In the genomic region with DNA sequence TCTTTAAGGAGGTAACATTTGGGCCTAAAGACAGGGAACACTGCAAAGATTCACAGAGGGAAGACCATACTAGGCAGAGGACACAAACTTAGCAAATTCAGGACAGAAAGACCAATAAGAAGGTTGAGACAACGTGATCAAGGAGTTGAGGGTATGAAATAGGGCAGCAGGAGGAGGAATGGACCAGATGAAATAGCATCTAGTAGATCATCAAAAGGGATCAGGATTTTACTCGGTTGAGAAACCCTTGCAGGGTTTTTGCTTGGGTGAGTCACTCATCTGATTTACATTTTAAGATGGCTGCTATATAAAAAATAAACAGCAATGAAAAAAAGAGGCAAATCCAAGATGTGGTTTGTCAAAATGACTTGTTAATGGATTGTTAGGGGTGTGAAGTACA, we compare ENCODE assay signal across 9 cellular contexts. TPM values are rescaled to one million over a fixed set of nuclear protein-coding genes. Genes with fewer than 3 reads are reported as not detected.
A peak's percentile ranks its signal among the peaks of the same experiment; 100 is the strongest.
DNase-seq lines count a peak whose midpoint lies in the region; ATAC-seq and TF ChIP-seq lines count a peak whose summit lies in the region.
"Had no signal": no experiment of that assay in that cellular context is flagged by ENCODE, and none has a peak within 500 bp of the region (broad histone marks: within the 10 kb centered on the region; RNA-seq: fewer than 3 reads in every experiment).

No MANE protein-coding gene starts in this region.

- peak overlapping the region; percentile 55 for H3K4me3 Mint-ChIP-seq in Calu3 (ENCODE audit: low read depth, unreplicated experiment)
- H3K4me3 Mint-ChIP-seq in MCF 10A (ENCODE audit: unreplicated experiment): peak overlapping the region; percentile 54
- H3K4me3 Mint-ChIP-seq in neural crest cell: peak overlapping the region; percentile 69

- H3K9ac ChIP-seq in Loucy (ENCODE audit: low read depth, low read length, poor library complexity, severe bottlenecking): peak overlapping the region; percentile 30

- H3K79me2 ChIP-seq in Loucy (ENCODE audit: insufficient read depth, low read length): peaks cover 95% of the 10 kb centered on the region

- POLR2A ChIA-PET in MCF 10A (lab: Yijun Ruan, JAX): interaction anchor here (1.0 kb wide), 2 partner anchors 34 to 787 kb away, joined by 3 read pairs; no protein-coding TSS in a partner anchor
- POLR2A ChIA-PET in GM10248 (lab: Yijun Ruan, JAX): no interaction called here

- H3K4me1 ChIP-seq in Loucy (ENCODE audit: insufficient read depth, low read length, poor library complexity, severe bottlenecking) (peaks cover 48% of the 10 kb centered on the region), suprapubic skin (peaks cover 86% of the 10 kb centered on the region)

- H3K4me1 Mint-ChIP-seq in Calu3 (ENCODE audit: low read depth, unreplicated experiment) (peaks cover 13% of the 10 kb centered on the region), MCF 10A (ENCODE audit: insufficient read depth, unreplicated experiment) (peaks cover 55% of the 10 kb centered on the region), neural crest cell (peaks cover 62% of the 10 kb centered on the region)

- TF ChIP-seq EP300 in suprapubic skin (IDR thresholded peaks at IDR 0.05): no peak

- TF ChIP-seq CTCF in Calu3 (IDR thresholded peaks at IDR 0.05; ENCODE audit: unreplicated experiment): no peak
- TF ChIP-seq CTCF in Loucy (conservative IDR thresholded peaks at IDR 0.05; ENCODE audit: low read length): no peak
- no peak for TF ChIP-seq CTCF in MCF 10A (IDR thresholded peaks at IDR 0.05; ENCODE audit: unreplicated experiment)
- TF ChIP-seq CTCF in neural crest cell (conservative IDR thresholded peaks at IDR 0.05): no peak
- TF ChIP-seq CTCF in GM10248 (IDR thresholded peaks at IDR 0.05; ENCODE audit: control extremely low read depth, extremely low read depth, low read depth, missing control alignments): no peak
- TF ChIP-seq CTCF in suprapubic skin (IDR thresholded peaks at IDR 0.05): no peak

- intact Hi-C loops in Calu3 (cut with micrococcal nuclease; ENCODE audit: unreplicated experiment): no loop called here
- intact Hi-C loops in MCF 10A (cut with micrococcal nuclease): loop anchor here (10.0 kb wide), 1 partner anchor 510 kb away; the partner anchor contains the start of gene MAP3K5

- peak overlapping the region; percentile 89 for H3K4me2 ChIP-seq in Loucy (ENCODE audit: low read depth, low read length, poor library complexity, severe bottlenecking)

- H3K27ac Mint-ChIP-seq in Calu3 (ENCODE audit: unreplicated experiment) (peak overlapping the region; percentile 40), MCF 10A (ENCODE audit: low read depth, unreplicated experiment) (peak overlapping the region; percentile 1), neural crest cell (ENCODE audit: unreplicated experiment) (no peak overlapping the region)

- H3K9me2 ChIP-seq in Loucy (replicated peaks; ENCODE audit: low read depth, low read length): no peaks in the 10 kb centered on the region

- H4K20me1 ChIP-seq in Loucy (ENCODE audit: insufficient read depth, low read length, poor library complexity, severe bottlenecking): peaks cover 92% of the 10 kb centered on the region

- 12% methylated on average over 2 of the region's 2 CpGs for WGBS in suprapubic skin

- BruUV-seq in Calu3 (replicated peaks; lab: Mats Ljungman, UMichigan): no TSS peak
- no TSS peak for BruUV-seq in MCF 10A (replicated peaks; lab: Mats Ljungman, UMichigan)

- no peak overlapping the region for H2AFZ ChIP-seq in Loucy (ENCODE audit: low read length)

- H3K36me3 ChIP-seq in Loucy (ENCODE audit: insufficient read depth, low read length): peaks cover 25% of the 10 kb centered on the region
- H3K36me3 ChIP-seq in suprapubic skin: peaks cover 12% of the 10 kb centered on the region

- no peak for ATAC-seq in HG02870 (IDR thresholded peaks at IDR 0.05; ENCODE audit: unreplicated experiment)
- ATAC-seq: esophagus mucosa had no signal

- H3K27ac ChIP-seq in suprapubic skin: no peak overlapping the region

- 0 out of 2 replicates have a peak, but pooled peaks cover under 1% of the 10 kb centered on the region for H3F3A ChIP-seq in Loucy (ENCODE audit: low read depth)

- H3K27me3 ChIP-seq in Loucy (ENCODE audit: insufficient read depth, low read length, poor library complexity, severe bottlenecking) (no peaks in the 10 kb centered on the region), suprapubic skin (no peaks in the 10 kb centered on the region)

- H3K9me3 ChIP-seq in Loucy (ENCODE audit: insufficient read depth, low read depth, low read length): no peaks in the 10 kb centered on the region
- H3K9me3 ChIP-seq in suprapubic skin: no peaks in the 10 kb centered on the region

- no peak for DNase-seq in Calu3
- DNase-seq in MCF 10A (ENCODE audit: unreplicated experiment): peak; percentile 57
- DNase-seq in neural crest cell (ENCODE audit: low read depth, low spot score): no peak
- DNase-seq in stimulated activated CD4-positive, alpha-beta T cell treated with anti-CD3 and anti-CD28 coated beads, Interleukin-1b, Interleukin-23, amount 100 ng/mL, for 48 hours: no peak
- no peak for DNase-seq in GM10248 (ENCODE audit: extremely low spot score)
- no peak for DNase-seq in suprapubic skin (ENCODE audit: low spot score in 2 of 2)

- H3K36me3 Mint-ChIP-seq in Calu3 (ENCODE audit: insufficient read depth, unreplicated experiment): peaks cover 59% of the 10 kb centered on the region
- peaks cover 42% of the 10 kb centered on the region for H3K36me3 Mint-ChIP-seq in MCF 10A (ENCODE audit: insufficient read depth, unreplicated experiment)
- peaks cover 6% of the 10 kb centered on the region for H3K36me3 Mint-ChIP-seq in neural crest cell (ENCODE audit: low read depth)

- no peak for TF ChIP-seq POLR2A in suprapubic skin (IDR thresholded peaks at IDR 0.05)

- H3K9me3 Mint-ChIP-seq in Calu3 (ENCODE audit: low read depth, unreplicated experiment) (no peaks in the 10 kb centered on the region), MCF 10A (ENCODE audit: unreplicated experiment) (no peaks in the 10 kb centered on the region), neural crest cell (no peaks in the 10 kb centered on the region)

- peak overlapping the region; percentile 89 for H3K4me3 ChIP-seq in Loucy (ENCODE audit: low read length, poor library complexity, severe bottlenecking)
- no peak overlapping the region for H3K4me3 ChIP-seq in suprapubic skin

- H3K27me3 Mint-ChIP-seq in Calu3 (ENCODE audit: unreplicated experiment) (no peaks in the 10 kb centered on the region), MCF 10A (ENCODE audit: insufficient read depth, unreplicated experiment) (no peaks in the 10 kb centered on the region), neural crest cell (ENCODE audit: low read depth) (peaks cover 4% of the 10 kb centered on the region)

- CTCF ChIA-PET in Calu3 (lab: Charles Lee): interaction anchor here (0.6 to 0.7 kb wide), 2 partner anchors 11 to 1118 kb away, joined by 3 to 5 read pairs; no protein-coding TSS in a partner anchor
- CTCF ChIA-PET in MCF 10A (lab: Yijun Ruan, JAX): no interaction called here
- CTCF ChIA-PET in GM10248 (lab: Yijun Ruan, JAX): no interaction called here

RNA-seq across cellular contexts. Expression of gene BCLAF1, which starts 4.7 kb away (rescaled TPM):
- total RNA-seq in Calu3 (2022): 139 and 154 TPM in 2 replicates
- 175 and 178 TPM in 2 replicates for total RNA-seq in MCF 10A (2022)
- total RNA-seq in neural crest cell: 253 and 266 TPM in 2 replicates
- 100 to 1,000 TPM; 131 to 355 (median 162) TPM for total RNA-seq in suprapubic skin

RNA-seq across cellular contexts. Expression of gene MTFR2, which starts 34.8 kb away (rescaled TPM):
- total RNA-seq in Calu3 (2022) (7.0 and 7.7 TPM in 2 replicates), MCF 10A (2022) (5.2 and 6.0 TPM in 2 replicates), neural crest cell (5.7 and 6.7 TPM in 2 replicates), suprapubic skin (1 to 10 TPM; 2.2 to 4.7 (median 2.4) TPM)
